Comparison of ENCODE assay signal across 8 cellular contexts in genomic region chr1:58780586-58781452, GRCh38. TPM values are rescaled to one million over a fixed set of nuclear protein-coding genes. Genes with fewer than 3 reads are reported as not detected.
DNase-seq lines count a peak whose midpoint lies in the region; ATAC-seq and TF ChIP-seq lines count a peak whose summit lies in the region.

No MANE protein-coding gene starts in this region.

- H3K4me3 ChIP-seq in SK-N-MC (peak overlapping the region; percentile 97), esophagus muscularis mucosa (peak overlapping the region; percentile 79 to 93 (median 91)), trophoblast cell (ENCODE audit: low read depth, low read length) (no peak overlapping the region), OCI-LY7 (ENCODE audit: low read depth, low read length, poor library complexity, severe bottlenecking) (no peak overlapping the region)

- no peak overlapping the region for H4K91ac ChIP-seq in trophoblast cell (ENCODE audit: low read depth, low read length)

- no peak for TF ChIP-seq CTCF in esophagus muscularis mucosa (IDR thresholded peaks at IDR 0.05)
- TF ChIP-seq CTCF in OCI-LY7 (conservative IDR thresholded peaks at IDR 0.05; ENCODE audit: low read length) = no peak

- H3K27me3 ChIP-seq in esophagus muscularis mucosa (no peaks in the 10 kb centered on the region), trophoblast cell (ENCODE audit: insufficient read depth, low read length) (no peaks in the 10 kb centered on the region)

- peaks cover 7% of the 10 kb centered on the region; the same call in 1 of the 2 replicates for H3K36me3 ChIP-seq in SK-N-MC (ENCODE audit: insufficient read depth, low read length)
- peaks cover 0 to 20% (median 2%) of the 10 kb centered on the region in 4 donors for H3K36me3 ChIP-seq in esophagus muscularis mucosa
- H3K36me3 ChIP-seq in trophoblast cell (ENCODE audit: control insufficient read depth in 1 of 2, insufficient read depth in 2 of 2, low read length in 2 of 2) = peaks cover 11 to 12% of the 10 kb centered on the region in 2 experiments
- no peaks in the 10 kb centered on the region for H3K36me3 ChIP-seq in OCI-LY7 (ENCODE audit: insufficient read depth, low read length)

- no peaks in the 10 kb centered on the region for H4K20me1 ChIP-seq in OCI-LY7 (ENCODE audit: insufficient read depth, low read length)

- CTCF ChIA-PET in OCI-LY7 (lab: Charles Lee; ENCODE audit: unreplicated experiment) = no interaction called here

- H3K36me3 Mint-ChIP-seq in activated CD4-positive, alpha-beta T cell treated with anti-CD3 and anti-CD28 coated beads, Interleukin-2, amount 10 ng/mL, durations not matched to agents 24 days and 14 days (ENCODE audit: low read depth) = peaks cover 32% of the 10 kb centered on the region

- H2BK120ac ChIP-seq in trophoblast cell (ENCODE audit: insufficient read depth, low read length, poor library complexity) = no peak overlapping the region

- H4K12ac ChIP-seq in trophoblast cell (ENCODE audit: low read depth, low read length) = no peak overlapping the region

- no peak overlapping the region for H3K14ac ChIP-seq in trophoblast cell (ENCODE audit: low read length)

- no peaks in the 10 kb centered on the region for H3K9me3 Mint-ChIP-seq in activated CD4-positive, alpha-beta T cell treated with anti-CD3 and anti-CD28 coated beads, Interleukin-2, amount 10 ng/mL, durations not matched to agents 24 days and 14 days

- H3K4me1 ChIP-seq in esophagus muscularis mucosa (peaks cover 13 to 25% (median 24%) of the 10 kb centered on the region in 4 donors), trophoblast cell (ENCODE audit: control insufficient read depth in 1 of 2, insufficient read depth in 2 of 2, low read length in 2 of 2) (peaks cover 0 to 9% of the 10 kb centered on the region in 2 experiments), OCI-LY7 (ENCODE audit: insufficient read depth, low read length, poor library complexity, severe bottlenecking) (peaks cover 23% of the 10 kb centered on the region)

- no peak overlapping the region for H3K18ac ChIP-seq in trophoblast cell (ENCODE audit: low read length)

- peak; percentile 74 for DNase-seq in activated CD4-positive, alpha-beta T cell treated with anti-CD3 and anti-CD28 coated beads, Interleukin-2, amount 10 ng/mL, durations not matched to agents 24 days and 14 days
- no peak for DNase-seq in activated CD4-positive, alpha-beta T cell treated with anti-CD3 and anti-CD28 coated beads for 48 hours
- DNase-seq in SK-N-MC (ENCODE audit: low read depth, low spot score) (no peak), esophagus muscularis mucosa (ENCODE audit: extremely low spot score) (no peak), trophoblast cell (peak; percentile 48 to 63), amygdala (lab: John Stamatoyannopoulos, UW) (no peak), OCI-LY7 (ENCODE audit: low spot score) (no peak)

- no peak overlapping the region for H2AK5ac ChIP-seq in trophoblast cell (ENCODE audit: low read length)

- H2AFZ ChIP-seq in trophoblast cell (ENCODE audit: insufficient read depth, low read length, poor library complexity) = no peak overlapping the region
- no peak overlapping the region for H2AFZ ChIP-seq in OCI-LY7 (ENCODE audit: low read length)

- no peak overlapping the region for H3K23ac ChIP-seq in trophoblast cell (ENCODE audit: low read length)

- no peak overlapping the region for H4K8ac ChIP-seq in trophoblast cell (ENCODE audit: low read depth, low read length)

- ATAC-seq in HG02840 (IDR thresholded peaks at IDR 0.05; ENCODE audit: low FRiP score, unreplicated experiment) = no peak

- intact Hi-C loops in activated CD4-positive, alpha-beta T cell treated with anti-CD3 and anti-CD28 coated beads, Interleukin-2, amount 10 ng/mL, durations not matched to agents 24 days and 14 days (cut with micrococcal nuclease) = no loop called here
- intact Hi-C loops in esophagus muscularis mucosa (cut with DNase I) (loop anchor here (5.0 to 10.0 kb wide), 3 partner anchors 364 to 921 kb away; partner anchors contain the start of gene FGGY), OCI-LY7 (cut with micrococcal nuclease; ENCODE audit: unreplicated experiment) (loop anchor here (5.0 to 10.0 kb wide), 2 partner anchors 254 to 514 kb away; partner anchors contain the start of gene FGGY)

- no peak overlapping the region for H2BK12ac ChIP-seq in trophoblast cell (ENCODE audit: low read length)

- H3K4me3 Mint-ChIP-seq in activated CD4-positive, alpha-beta T cell treated with anti-CD3 and anti-CD28 coated beads, Interleukin-2, amount 10 ng/mL, durations not matched to agents 24 days and 14 days = peak overlapping the region; percentile 97

- H3K9me3 ChIP-seq in SK-N-MC (ENCODE audit: low read depth, low read length) = no peaks in the 10 kb centered on the region
- no peaks in the 10 kb centered on the region for H3K9me3 ChIP-seq in esophagus muscularis mucosa
- no peaks in the 10 kb centered on the region for H3K9me3 ChIP-seq in trophoblast cell (ENCODE audit: insufficient read depth, low read depth, low read length)
- no peaks in the 10 kb centered on the region for H3K9me3 ChIP-seq in OCI-LY7 (ENCODE audit: low read length)

- BruUV-seq in OCI-LY7 (replicated peaks; lab: Mats Ljungman, UMichigan) = no TSS peak

- WGBS in esophagus muscularis mucosa = 18% methylated on average over 2 of the region's 2 CpGs
- no CpG with 5 or more reads among the region's 2 CpGs for WGBS in trophoblast cell (ENCODE audit: extremely low coverage, insufficient coverage, insufficient read length)

- peaks cover 9% of the 10 kb centered on the region for H3K27me3 Mint-ChIP-seq in activated CD4-positive, alpha-beta T cell treated with anti-CD3 and anti-CD28 coated beads, Interleukin-2, amount 10 ng/mL, durations not matched to agents 24 days and 14 days

- peak; percentile 30 for TF ChIP-seq POLR2A in esophagus muscularis mucosa (IDR thresholded peaks at IDR 0.05; ENCODE audit: low read depth)

- H3K4ac ChIP-seq in trophoblast cell (ENCODE audit: low read depth, low read length) = no peak overlapping the region

- no peaks in the 10 kb centered on the region for H3K9me2 ChIP-seq in OCI-LY7 (ENCODE audit: insufficient read depth, low read length)

- H3K79me2 ChIP-seq in trophoblast cell (ENCODE audit: control insufficient read depth, insufficient read depth, low read length, poor library complexity) (peaks cover 28% of the 10 kb centered on the region), OCI-LY7 (ENCODE audit: insufficient read depth, low read depth, low read length) (no peaks in the 10 kb centered on the region)

- no peak overlapping the region for H3K27ac Mint-ChIP-seq in activated CD4-positive, alpha-beta T cell treated with anti-CD3 and anti-CD28 coated beads, Interleukin-2, amount 10 ng/mL, durations not matched to agents 24 days and 14 days

- peaks cover 29% of the 10 kb centered on the region for H3K4me1 Mint-ChIP-seq in activated CD4-positive, alpha-beta T cell treated with anti-CD3 and anti-CD28 coated beads, Interleukin-2, amount 10 ng/mL, durations not matched to agents 24 days and 14 days

- peak overlapping the region; percentile 99 for H3K9ac ChIP-seq in SK-N-MC (ENCODE audit: insufficient read length)
- no peak overlapping the region for H3K9ac ChIP-seq in trophoblast cell (ENCODE audit: low read length)

- H2BK5ac ChIP-seq in trophoblast cell (ENCODE audit: low read depth, low read length, poor library complexity) = no peak overlapping the region

- H3K4me2 ChIP-seq in trophoblast cell (ENCODE audit: low read length) (peak overlapping the region; percentile 51), OCI-LY7 (ENCODE audit: low read length) (no peak overlapping the region)

- 0 out of 2 replicates have a peak overlapping the region, but pooled peaks have one; percentile 5 for H3K27ac ChIP-seq in SK-N-MC
- peak overlapping the region; percentile 98 to 100 (median 100) for H3K27ac ChIP-seq in esophagus muscularis mucosa (replicated peaks in 1 of 4)
- H3K27ac ChIP-seq in trophoblast cell (ENCODE audit: low read depth, low read length) = no peak overlapping the region
- no peak overlapping the region for H3K27ac ChIP-seq in OCI-LY7 (ENCODE audit: low read depth, low read length, poor library complexity, severe bottlenecking)

- TF ChIP-seq EP300 in esophagus muscularis mucosa (IDR thresholded peaks at IDR 0.05) = no peak

- peaks cover 27% of the 10 kb centered on the region for H3K79me1 ChIP-seq in trophoblast cell (ENCODE audit: low read length)

- POLR2A ChIA-PET in OCI-LY7 (lab: Charles Lee) = interaction anchor here (1.2 kb wide), 1 partner anchor 22 kb away, joined by 3 read pairs; no protein-coding TSS in a partner anchor

RNA-seq across cellular contexts. Expression of gene JUN, which starts 3.0 kb away (rescaled TPM):
- total RNA-seq in activated CD4-positive, alpha-beta T cell treated with anti-CD3 and anti-CD28 coated beads, Interleukin-2, amount 10 ng/mL, durations not matched to agents 24 days and 14 days = 51.6 and 52.6 TPM in 2 replicates
- total RNA-seq in esophagus muscularis mucosa (100 to 1,000 TPM in 3 of 4 donors, 10 to 100 TPM in 1; 77.7 to 126 (median 111) TPM), OCI-LY7 (2022) (4.2 and 5.3 TPM in 2 replicates)
- polyA plus RNA-seq in trophoblast cell (2013) = 48.6 and 50.2 TPM in 2 replicates
- total RNA-seq in OCI-LY7 (2014; rRNA removed; shearing (Covaris generic)) = 7.7 and 8.1 TPM in 2 replicates

Comparison
In these comparisons a context has a peak if more than half of its experiments do, and no peak if none do; other contexts are left out.
1. DNase-seq: peak in activated CD4-positive, alpha-beta T cell treated with anti-CD3 and anti-CD28 coated beads, Interleukin-2, amount 10 ng/mL, durations not matched to agents 24 days and 14 days (single experiment) and trophoblast cell (2 of 2); none in activated CD4-positive, alpha-beta T cell treated with anti-CD3 and anti-CD28 coated beads for 48 hours (single experiment), SK-N-MC (single experiment), esophagus muscularis mucosa (single experiment), amygdala (0 of 56) and OCI-LY7 (single experiment).
2. H3K27ac ChIP-seq: peak in SK-N-MC (single experiment) and esophagus muscularis mucosa (4 of 4); none in trophoblast cell (single experiment) and OCI-LY7 (single experiment).
3. H3K4me3 ChIP-seq: peak in SK-N-MC (single experiment) and esophagus muscularis mucosa (4 of 4); none in trophoblast cell (single experiment) and OCI-LY7 (single experiment).